8 cellular contexts compared by ENCODE assay signal in the genomic region with DNA sequence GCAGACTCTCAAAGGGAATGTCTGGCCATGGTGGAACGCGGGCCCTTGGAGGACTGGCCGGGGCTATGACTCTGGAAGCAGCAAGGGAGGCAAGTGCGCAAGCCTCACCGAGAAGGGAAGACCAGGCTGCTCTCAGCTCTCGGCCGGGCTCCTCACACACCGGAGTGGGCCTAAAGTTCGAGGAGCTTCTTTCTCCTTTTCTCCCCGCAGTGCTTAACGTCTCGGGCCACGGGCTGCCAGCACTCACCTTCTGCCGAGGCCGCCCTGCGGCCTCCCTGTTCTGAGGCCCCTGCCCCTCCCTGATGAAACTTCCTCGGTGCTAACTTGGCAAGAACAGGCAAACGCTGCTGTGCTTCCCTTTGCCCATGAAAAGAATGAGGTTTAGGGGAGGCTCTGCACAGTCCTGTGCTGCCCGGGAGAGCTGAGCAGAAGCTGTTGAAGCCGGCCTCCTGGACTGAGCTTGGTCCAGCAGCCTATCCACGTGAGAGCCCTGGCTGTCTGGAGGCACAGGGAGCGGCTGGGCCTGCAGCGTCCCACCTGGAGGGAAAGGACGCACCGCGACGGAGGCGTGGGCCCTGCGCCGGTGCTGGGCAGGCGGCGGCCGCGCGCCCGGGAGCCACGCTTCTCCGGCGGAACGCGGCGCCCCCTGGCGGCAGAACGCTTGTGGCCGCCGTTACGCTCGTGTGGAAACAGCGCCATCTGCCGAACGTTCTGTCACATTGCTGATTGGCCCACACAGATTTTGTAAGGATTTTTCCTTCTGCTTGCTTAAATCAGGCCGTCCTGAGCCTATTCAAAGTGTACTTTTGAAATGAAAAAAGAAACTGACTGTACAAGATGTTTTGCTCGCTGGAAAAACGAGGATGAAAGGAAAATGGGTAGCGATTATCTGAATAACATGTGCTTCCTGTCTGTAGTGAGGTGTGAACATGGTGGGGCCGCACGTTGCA.
DNase-seq lines count a peak whose midpoint lies in the region; ATAC-seq, FAIRE-seq and TF ChIP-seq lines count a peak whose summit lies in the region.

No MANE protein-coding gene starts in this region.

- intact Hi-C loops in Panc1 (cut with micrococcal nuclease; ENCODE audit: unreplicated experiment) (loop anchor here (1.0 to 10.0 kb wide), 2 partner anchors 386 to 866 kb away; no protein-coding TSS in a partner anchor), stomach (cut with DNase I; ENCODE audit: low total_unique reads) (no loop called here)
- intact Hi-C loops in activated T-helper 1 cell treated with anti-CD3 and anti-CD28 coated beads, Interleukin-12 subunit alpha, Interleukin-12 subunit beta, Interleukin-2, Interleukin-4 antibody, amounts not matched to agents 30 ng/mL and 10 ng/mL and 1 ng/mL, durations not matched to agents 14 hours and 24 hours and 36 hours (cut with micrococcal nuclease), result loop anchor here (1.0 to 5.0 kb wide), 5 partner anchors 54 to 866 kb away; no protein-coding TSS in a partner anchor

- peaks cover 4% of the 10 kb centered on the region for H3K27me3 Mint-ChIP-seq in activated T-helper 1 cell treated with anti-CD3 and anti-CD28 coated beads, Interleukin-12 subunit alpha, Interleukin-12 subunit beta, Interleukin-2, Interleukin-4 antibody, amounts not matched to agents 30 ng/mL and 10 ng/mL and 1 ng/mL, durations not matched to agents 14 hours and 24 hours and 36 hours (ENCODE audit: insufficient read depth)
- H3K27me3 Mint-ChIP-seq in neural crest cell (ENCODE audit: low read depth), result peaks cover 42% of the 10 kb centered on the region

- no peaks in the 10 kb centered on the region for H3K9me3 Mint-ChIP-seq in activated T-helper 1 cell treated with anti-CD3 and anti-CD28 coated beads, Interleukin-12 subunit alpha, Interleukin-12 subunit beta, Interleukin-2, Interleukin-4 antibody, amounts not matched to agents 30 ng/mL and 10 ng/mL and 1 ng/mL, durations not matched to agents 14 hours and 24 hours and 36 hours
- peaks cover 8% of the 10 kb centered on the region for H3K9me3 Mint-ChIP-seq in neural crest cell

- TF ChIP-seq POLR2A in stomach (IDR thresholded peaks at IDR 0.05), result no peak

- peak; percentile 86 for FAIRE-seq in HTR-8/SVneo (lab: Jason Lieb, UNC)

- H3K27ac ChIP-seq in Panc1 (ENCODE audit: low read length) (no peak overlapping the region), stomach (peak overlapping the region in 1 of 5 donors; percentile 10)

- H3K36me3 ChIP-seq in Panc1 (ENCODE audit: control insufficient read depth, insufficient read depth, low read length), result no peaks in the 10 kb centered on the region
- H3K36me3 ChIP-seq in stomach, result no peaks in the 10 kb centered on the region

- DNase-seq in DMS114 treated with DMSO at 0.1 percent for 48 hours (lab: John Stamatoyannopoulos, UW; ENCODE audit: unreplicated experiment), result peak; percentile 37
- peak; percentile 13 for DNase-seq in HTR-8/SVneo (ENCODE audit: insufficient read length, low spot score)
- DNase-seq in Panc1 (ENCODE audit: low read depth, low spot score), result peak; percentile 71
- DNase-seq in activated T-helper 1 cell treated with anti-CD3 and anti-CD28 coated beads, Interleukin-12 subunit alpha, Interleukin-12 subunit beta, Interleukin-2, Interleukin-4 antibody, amounts not matched to agents 30 ng/mL and 10 ng/mL and 1 ng/mL, durations not matched to agents 14 hours and 24 hours and 36 hours (ENCODE audit: low spot score), result peak; percentile 71
- DNase-seq in fibroblast of the aortic adventitia (ENCODE audit: low read depth), result peak; percentile 76
- peak; percentile 84 for DNase-seq in neural crest cell (ENCODE audit: low read depth, low spot score)
- peak; percentile 84 for DNase-seq in stomach

- H3K9me3 ChIP-seq in Panc1 (ENCODE audit: control insufficient read depth, insufficient read depth, low read depth, low read length) (no peaks in the 10 kb centered on the region), stomach (peaks cover 0 to 4% (median 0%) of the 10 kb centered on the region in 4 donors)

- H3K27me3 ChIP-seq in Panc1 (ENCODE audit: control insufficient read depth, insufficient read depth, low read length), result no peaks in the 10 kb centered on the region
- H3K27me3 ChIP-seq in stomach, result no peaks in the 10 kb centered on the region

- H3K4me3 Mint-ChIP-seq in activated T-helper 1 cell treated with anti-CD3 and anti-CD28 coated beads, Interleukin-12 subunit alpha, Interleukin-12 subunit beta, Interleukin-2, Interleukin-4 antibody, amounts not matched to agents 30 ng/mL and 10 ng/mL and 1 ng/mL, durations not matched to agents 14 hours and 24 hours and 36 hours, result no peak overlapping the region
- H3K4me3 Mint-ChIP-seq in neural crest cell, result no peak overlapping the region

- ATAC-seq in GM21390 (IDR thresholded peaks at IDR 0.05; ENCODE audit: unreplicated experiment) (peak; percentile 95), Panc1 (peak; percentile 96)

- no peak overlapping the region for H3K27ac Mint-ChIP-seq in activated T-helper 1 cell treated with anti-CD3 and anti-CD28 coated beads, Interleukin-12 subunit alpha, Interleukin-12 subunit beta, Interleukin-2, Interleukin-4 antibody, amounts not matched to agents 30 ng/mL and 10 ng/mL and 1 ng/mL, durations not matched to agents 14 hours and 24 hours and 36 hours
- no peak overlapping the region for H3K27ac Mint-ChIP-seq in neural crest cell (ENCODE audit: unreplicated experiment)

- H3K36me3 Mint-ChIP-seq in activated T-helper 1 cell treated with anti-CD3 and anti-CD28 coated beads, Interleukin-12 subunit alpha, Interleukin-12 subunit beta, Interleukin-2, Interleukin-4 antibody, amounts not matched to agents 30 ng/mL and 10 ng/mL and 1 ng/mL, durations not matched to agents 14 hours and 24 hours and 36 hours (ENCODE audit: low read depth), result no peaks in the 10 kb centered on the region
- H3K36me3 Mint-ChIP-seq in neural crest cell (ENCODE audit: low read depth), result peaks cover 4% of the 10 kb centered on the region

- H3K4me1 Mint-ChIP-seq in activated T-helper 1 cell treated with anti-CD3 and anti-CD28 coated beads, Interleukin-12 subunit alpha, Interleukin-12 subunit beta, Interleukin-2, Interleukin-4 antibody, amounts not matched to agents 30 ng/mL and 10 ng/mL and 1 ng/mL, durations not matched to agents 14 hours and 24 hours and 36 hours (ENCODE audit: low read depth), result no peaks in the 10 kb centered on the region
- no peaks in the 10 kb centered on the region for H3K4me1 Mint-ChIP-seq in neural crest cell

- H3K4me3 ChIP-seq in Panc1 (ENCODE audit: low read depth in 2 of 2, low read length in 2 of 2) (peak overlapping the region; percentile 8 to 53; a peak in 2 of 4 replicates), fibroblast of the aortic adventitia (ENCODE audit: low read depth, low read length) (peak overlapping the region; percentile 40), stomach (peak overlapping the region; percentile 20 to 37 (median 26))

- POLR2A ChIA-PET in Panc1 (lab: Charles Lee), result no interaction called here

- TF ChIP-seq CTCF in Panc1 (IDR thresholded peaks at IDR 0.05) (peak; percentile 99), fibroblast of the aortic adventitia (IDR thresholded peaks at IDR 0.05; ENCODE audit: insufficient read depth, low read length) (peak; percentile 92), neural crest cell (conservative IDR thresholded peaks at IDR 0.05) (peak; percentile 100), stomach (IDR thresholded peaks at IDR 0.05) (peak in 5 of 7 experiments; percentile 87 to 98 (median 97))

- CTCF ChIA-PET in Panc1 (lab: Charles Lee), result interaction anchor here (0.9 to 1.3 kb wide), 3 partner anchors 56 to 387 kb away, joined by 4 to 11 read pairs (median 7); a partner anchor contains a TSS

- BruUV-seq in Panc1 (replicated peaks; lab: Mats Ljungman, UMichigan), result no TSS peak

- in situ Hi-C loops in Panc1 (cut with HindIII; ENCODE audit: low pct_unique_long_range_greater_than_20kb, low sequenced_read_pairs), result no loop called here

- TF ChIP-seq EP300 in stomach (IDR thresholded peaks at IDR 0.05), result no peak

- WGBS in stomach, 5 donors, result 20 to 31% (median 21%) methylated on average over 30 to 57 of the region's 57 CpGs

- no peaks in the 10 kb centered on the region for H3K4me1 ChIP-seq in Panc1 (ENCODE audit: control insufficient read depth, insufficient read depth, low read length)
- peaks cover 9 to 10% (median 10%) of the 10 kb centered on the region in 4 donors for H3K4me1 ChIP-seq in stomach

Comparison
In these comparisons a context has a peak if more than half of its experiments do, and no peak if none do; other contexts are left out.
1. DNase-seq: peak in every context shown above with its lines; median percentile 84 in neural crest cell; 84 in stomach; 76 in fibroblast of the aortic adventitia; 71 in Panc1; 71 in activated T-helper 1 cell treated with anti-CD3 and anti-CD28 coated beads, Interleukin-12 subunit alpha, Interleukin-12 subunit beta, Interleukin-2, Interleukin-4 antibody, amounts not matched to agents 30 ng/mL and 10 ng/mL and 1 ng/mL, durations not matched to agents 14 hours and 24 hours and 36 hours; 37 in DMS114 treated with DMSO at 0.1 percent for 48 hours; 13 in HTR-8/SVneo.